Comparison of ENCODE assay signal across 8 cellular contexts in the genomic region with DNA sequence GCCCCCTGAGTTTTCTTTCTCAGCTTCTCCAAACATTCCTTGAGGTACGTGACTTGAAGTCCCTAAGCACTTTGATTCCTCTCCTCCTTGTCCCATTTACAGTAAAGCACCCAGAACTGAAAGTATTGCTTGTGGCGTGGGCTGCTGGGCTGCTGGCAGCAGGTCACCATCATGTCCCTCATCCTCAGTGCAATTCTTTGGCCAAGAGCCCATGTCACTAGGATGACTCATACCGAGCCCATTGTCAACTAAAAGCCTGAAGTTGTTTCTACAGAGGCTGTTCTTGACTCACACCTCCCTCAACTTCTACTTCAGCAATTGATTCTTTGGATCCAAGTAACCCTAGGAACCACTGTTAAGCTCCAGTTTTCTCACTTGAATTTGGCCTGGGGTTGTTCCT. TPM values are rescaled to one million over a fixed set of nuclear protein-coding genes. Genes with fewer than 3 reads are reported as not detected.
DNase-seq lines count a peak whose midpoint lies in the region; ATAC-seq, FAIRE-seq and TF ChIP-seq lines count a peak whose summit lies in the region.

No MANE protein-coding gene starts in this region.

- H3K79me2 ChIP-seq in DND-41 (ENCODE audit: insufficient read depth, low read length) = no peaks in the 10 kb centered on the region

- H2AFZ ChIP-seq in DND-41 (ENCODE audit: low read depth, low read length) = no peak overlapping the region

- H3K4me3 ChIP-seq in DND-41 (ENCODE audit: low read depth in 1 of 2, low read length in 2 of 2) = no peak overlapping the region
- no peak overlapping the region for H3K4me3 ChIP-seq in lower lobe of right lung

- H3K27ac ChIP-seq in DND-41 (ENCODE audit: low read length) = no peak overlapping the region
- no peak overlapping the region for H3K27ac ChIP-seq in lower lobe of right lung

- DNase-seq in DND-41 (peak; percentile 12), lower lobe of right lung (peak; percentile 65), glomerular visceral epithelial cell (ENCODE audit: extremely low spot score) (no peak), DMS 273 treated with DMSO at 0.1 percent for 48 hours (lab: John Stamatoyannopoulos, UW) (no peak), D721Med (ENCODE audit: insufficient read length, low spot score) (no peak)

- ATAC-seq in DND-41 (ENCODE audit: insufficient read depth, low read depth) (no peak), HG02884 (IDR thresholded peaks at IDR 0.05; ENCODE audit: unreplicated experiment) (peak; percentile 40), lower lobe of right lung (peak; percentile 84 to 85), HG03108 (IDR thresholded peaks at IDR 0.05; ENCODE audit: unreplicated experiment) (no peak)

- intact Hi-C loops in lower lobe of right lung (cut with DNase I) = no loop called here

- no peaks in the 10 kb centered on the region for H3K36me3 Mint-ChIP-seq in T-helper 1 cell treated with Interleukin-12 subunit alpha and Interleukin-12 subunit beta and Interleukin-4 antibody, amounts not matched to agents 30 μg/mL and 1 μg/mL, for 36 hours (ENCODE audit: low read depth)

- H3K9me3 ChIP-seq in DND-41 (ENCODE audit: insufficient read depth, low read length, severe bottlenecking) = no peaks in the 10 kb centered on the region
- no peaks in the 10 kb centered on the region for H3K9me3 ChIP-seq in lower lobe of right lung

- H3K27ac Mint-ChIP-seq in T-helper 1 cell treated with Interleukin-12 subunit alpha and Interleukin-12 subunit beta and Interleukin-4 antibody, amounts not matched to agents 30 μg/mL and 1 μg/mL, for 36 hours = peak overlapping the region; percentile 0

- no peak overlapping the region for H3K4me2 ChIP-seq in DND-41 (ENCODE audit: insufficient read depth, low read length)

- H3K36me3 ChIP-seq in DND-41 (ENCODE audit: insufficient read depth, low read length) = no peaks in the 10 kb centered on the region
- H3K36me3 ChIP-seq in lower lobe of right lung = no peaks in the 10 kb centered on the region

- H3K4me1 Mint-ChIP-seq in T-helper 1 cell treated with Interleukin-12 subunit alpha and Interleukin-12 subunit beta and Interleukin-4 antibody, amounts not matched to agents 30 μg/mL and 1 μg/mL, for 36 hours (ENCODE audit: low read depth) = peaks cover 34% of the 10 kb centered on the region

- no peak overlapping the region for H3K9ac ChIP-seq in DND-41 (ENCODE audit: low read depth, low read length)

- H3K27me3 ChIP-seq in DND-41 (ENCODE audit: insufficient read depth, low read length, poor library complexity) = no peaks in the 10 kb centered on the region
- H3K27me3 ChIP-seq in lower lobe of right lung (ENCODE audit: low read depth) = no peaks in the 10 kb centered on the region

- no peak for FAIRE-seq in D721Med (lab: Jason Lieb, UNC)

- no peak overlapping the region for H3K4me3 Mint-ChIP-seq in T-helper 1 cell treated with Interleukin-12 subunit alpha and Interleukin-12 subunit beta and Interleukin-4 antibody, amounts not matched to agents 30 μg/mL and 1 μg/mL, for 36 hours

- H3K4me1 ChIP-seq in DND-41 (ENCODE audit: insufficient read depth, low read length) (peaks cover 53% of the 10 kb centered on the region), lower lobe of right lung (peaks cover 18% of the 10 kb centered on the region)

- no peaks in the 10 kb centered on the region for H3K9me3 Mint-ChIP-seq in T-helper 1 cell treated with Interleukin-12 subunit alpha and Interleukin-12 subunit beta and Interleukin-4 antibody, amounts not matched to agents 30 μg/mL and 1 μg/mL, for 36 hours

- H3K27me3 Mint-ChIP-seq in T-helper 1 cell treated with Interleukin-12 subunit alpha and Interleukin-12 subunit beta and Interleukin-4 antibody, amounts not matched to agents 30 μg/mL and 1 μg/mL, for 36 hours (ENCODE audit: low read depth) = peaks cover 10% of the 10 kb centered on the region

- TF ChIP-seq CTCF in DND-41 (IDR thresholded peaks at IDR 0.05; ENCODE audit: borderline replicate concordance, extremely low read depth, low read length, poor library complexity, severe bottlenecking) (no peak), lower lobe of right lung (IDR thresholded peaks at IDR 0.05) (no peak), D721Med (IDR thresholded peaks at IDR 0.05; ENCODE audit: insufficient read depth, missing control alignments) (no peak)

- no peaks in the 10 kb centered on the region for H4K20me1 ChIP-seq in DND-41 (ENCODE audit: insufficient read depth, low read length)

RNA-seq across cellular contexts. Expression of a gene that starts 54.3 kb away (rescaled TPM):
- 23.4 TPM for total RNA-seq in lower lobe of right lung

Comparison
In these comparisons a context has a peak if more than half of its experiments do, and no peak if none do; other contexts are left out.
1. ATAC-seq: peak in HG02884 (single experiment) and lower lobe of right lung (2 of 2); none in DND-41 (single experiment) and HG03108 (single experiment).
2. DNase-seq: peak in DND-41 (single experiment) and lower lobe of right lung (single experiment); none in glomerular visceral epithelial cell (single experiment), DMS 273 treated with DMSO at 0.1 percent for 48 hours (single experiment) and D721Med (single experiment).